13 cellular contexts compared by ENCODE assay signal in genomic region chr15:47820047-47820779, GRCh38.
A peak's percentile ranks its signal among the peaks of the same experiment; 100 is the strongest.
DNase-seq lines count a peak whose midpoint lies in the region; ATAC-seq lines count a peak whose summit lies in the region.
"Had no signal": no experiment of that assay in that cellular context is flagged by ENCODE, and none has a peak within 500 bp of the region (broad histone marks: within the 10 kb centered on the region; RNA-seq: fewer than 3 reads in every experiment).

No MANE protein-coding gene starts in this region.

- no peak for ATAC-seq in stimulated activated memory B cell treated with anti-CD40 and anti-IgM and Interleukin-4, amounts not matched to agents 10 μg/mL and 1 μg/mL and 100 μg/mL, for 72 hours
- ATAC-seq: activated CD8-positive, alpha-beta T cell treated with anti-CD3 and anti-CD28 coated beads for 36 hours had no signal

- DNase-seq in AG08395 (ENCODE audit: low spot score) = peak; percentile 27
- peak; percentile 54 for DNase-seq in NCI-H1694 (lab: John Stamatoyannopoulos, UW)
- peak; percentile 5 for DNase-seq in brain pericyte (ENCODE audit: low read depth, low spot score)
- peak; percentile 70 for DNase-seq in left kidney (ENCODE audit: low read depth, low spot score)
- no peak for DNase-seq in ACHN
- DNase-seq in stimulated activated CD4-positive, alpha-beta T cell treated with anti-CD3 and anti-CD28 coated beads, Interleukin-15, amount 100 ng/mL, for 24 hours = no peak
- no peak for DNase-seq in SKM-1 treated with dmso at 0.1 percent for 144 hours (lab: John Stamatoyannopoulos, UW; ENCODE audit: unreplicated experiment)
- DNase-seq: activated CD8-positive, alpha-beta T cell treated with anti-CD3 and anti-CD28 coated beads for 36 hours; activated effector memory CD4-positive, alpha-beta T cell treated with Interleukin-2 at 50 U/mL for 16 hours; DND-41; NCI-H82; SHP77 treated with DMSO at 0.1 percent for 48 hours had no signal

- peaks cover 6% of the 10 kb centered on the region for H3K4me1 Mint-ChIP-seq in stimulated activated memory B cell treated with anti-CD40 and anti-IgM and Interleukin-4, amounts not matched to agents 10 μg/mL and 1 μg/mL and 100 μg/mL, for 72 hours

- H3K27ac Mint-ChIP-seq in stimulated activated memory B cell treated with anti-CD40 and anti-IgM and Interleukin-4, amounts not matched to agents 10 μg/mL and 1 μg/mL and 100 μg/mL, for 72 hours = no peak overlapping the region
- H3K27ac Mint-ChIP-seq: activated CD8-positive, alpha-beta T cell treated with anti-CD3 and anti-CD28 coated beads for 36 hours had no signal

- H3K36me3 Mint-ChIP-seq in stimulated activated memory B cell treated with anti-CD40 and anti-IgM and Interleukin-4, amounts not matched to agents 10 μg/mL and 1 μg/mL and 100 μg/mL, for 72 hours = no peaks in the 10 kb centered on the region

- in situ Hi-C loops in ACHN (cut with HindIII; ENCODE audit: low pct_ligation_motif_present, low pct_unique_long_range_greater_than_20kb, low sequenced_read_pairs) = no loop called here

- H3K4me3 Mint-ChIP-seq in stimulated activated memory B cell treated with anti-CD40 and anti-IgM and Interleukin-4, amounts not matched to agents 10 μg/mL and 1 μg/mL and 100 μg/mL, for 72 hours = no peak overlapping the region
- H3K4me3 Mint-ChIP-seq: activated CD8-positive, alpha-beta T cell treated with anti-CD3 and anti-CD28 coated beads for 36 hours had no signal

- no peaks in the 10 kb centered on the region for H3K9me3 Mint-ChIP-seq in stimulated activated memory B cell treated with anti-CD40 and anti-IgM and Interleukin-4, amounts not matched to agents 10 μg/mL and 1 μg/mL and 100 μg/mL, for 72 hours
- H3K9me3 Mint-ChIP-seq: activated CD8-positive, alpha-beta T cell treated with anti-CD3 and anti-CD28 coated beads for 36 hours had no signal

- H3K27me3 Mint-ChIP-seq in stimulated activated memory B cell treated with anti-CD40 and anti-IgM and Interleukin-4, amounts not matched to agents 10 μg/mL and 1 μg/mL and 100 μg/mL, for 72 hours = no peaks in the 10 kb centered on the region
- H3K27me3 Mint-ChIP-seq: activated CD8-positive, alpha-beta T cell treated with anti-CD3 and anti-CD28 coated beads for 36 hours had no signal

Comparison
In these comparisons a context has a peak if more than half of its experiments do, and no peak if none do; other contexts are left out.
1. DNase-seq: peak in AG08395 (single experiment), NCI-H1694 (single experiment), brain pericyte (single experiment) and left kidney (single experiment); none in ACHN (single experiment), stimulated activated CD4-positive, alpha-beta T cell treated with anti-CD3 and anti-CD28 coated beads, Interleukin-15, amount 100 ng/mL, for 24 hours (single experiment) and SKM-1 treated with dmso at 0.1 percent for 144 hours (single experiment).